9 cellular contexts compared by ENCODE assay signal in genomic region chr9:37026085-37026935, GRCh38. TPM values are rescaled to one million over a fixed set of nuclear protein-coding genes. Genes with fewer than 3 reads are reported as not detected.
DNase-seq lines count a peak whose midpoint lies in the region; ATAC-seq and TF ChIP-seq lines count a peak whose summit lies in the region.
"Had no signal": no experiment of that assay in that cellular context is flagged by ENCODE, and none has a peak within 500 bp of the region (broad histone marks: within the 10 kb centered on the region; RNA-seq: fewer than 3 reads in every experiment).

No MANE protein-coding gene starts in this region.

- peak overlapping the region; percentile 99 for H3K9ac ChIP-seq in OCI-LY3 (ENCODE audit: low read length)

- TF ChIP-seq CTCF in OCI-LY3 (IDR thresholded peaks at IDR 0.05; ENCODE audit: low read depth, low read length), result no peak
- TF ChIP-seq CTCF in glutamatergic neuron (IDR thresholded peaks at IDR 0.05; ENCODE audit: partially characterized antibody, unreplicated experiment), result no peak
- no peak for TF ChIP-seq CTCF in thoracic aorta (IDR thresholded peaks at IDR 0.05)

- no peaks in the 10 kb centered on the region for H3K36me3 Mint-ChIP-seq in activated naive CD4-positive, alpha-beta T cell treated with anti-CD3 and anti-CD28 coated beads, Interleukin-2, amount 10 ng/mL, durations not matched to agents 7 days and 5 days
- H3K36me3 Mint-ChIP-seq in glutamatergic neuron (ENCODE audit: unreplicated experiment), result no peaks in the 10 kb centered on the region

- H2AFZ ChIP-seq in OCI-LY3 (ENCODE audit: low read depth, low read length), result no peak overlapping the region

- peak overlapping the region; percentile 82 for H3K4me3 ChIP-seq in OCI-LY3 (ENCODE audit: low read length)
- peak overlapping the region; percentile 69 for H3K4me3 ChIP-seq in thoracic aorta

- H3K27me3 Mint-ChIP-seq in activated naive CD4-positive, alpha-beta T cell treated with anti-CD3 and anti-CD28 coated beads, Interleukin-2, amount 10 ng/mL, durations not matched to agents 7 days and 5 days, result peaks cover 97% of the 10 kb centered on the region
- peaks cover 7% of the 10 kb centered on the region for H3K27me3 Mint-ChIP-seq in glutamatergic neuron (ENCODE audit: unreplicated experiment)

- CTCF ChIA-PET in activated naive CD4-positive, alpha-beta T cell treated with anti-CD3 and anti-CD28 coated beads, Interleukin-2, amount 10 ng/mL, durations not matched to agents 7 days and 5 days (lab: Charles Lee), result interaction anchor here (1.1 kb wide), 1 partner anchor 153 kb away, joined by 3 read pairs; no protein-coding TSS in a partner anchor

- H3K9me3 Mint-ChIP-seq in activated naive CD4-positive, alpha-beta T cell treated with anti-CD3 and anti-CD28 coated beads, Interleukin-2, amount 10 ng/mL, durations not matched to agents 7 days and 5 days, result no peaks in the 10 kb centered on the region
- H3K9me3 Mint-ChIP-seq in glutamatergic neuron (ENCODE audit: unreplicated experiment), result peaks cover 4% of the 10 kb centered on the region

- no peak for DNase-seq in activated naive CD4-positive, alpha-beta T cell treated with anti-CD3 and anti-CD28 coated beads, Interleukin-2, amount 10 ng/mL, durations not matched to agents 7 days and 5 days
- DNase-seq in activated naive CD4-positive, alpha-beta T cell (lab: John Stamatoyannopoulos, UW), result no peak
- DNase-seq in glutamatergic neuron (peak; percentile 62), thoracic aorta (ENCODE audit: low spot score) (no peak), amniotic stem cell (lab: John Stamatoyannopoulos, UW) (no peak), kidney tubule cell (ENCODE audit: low spot score) (no peak)

- H4K20me1 ChIP-seq in OCI-LY3 (ENCODE audit: insufficient read depth, low read length), result peaks cover 33% of the 10 kb centered on the region

- H3K9me3 ChIP-seq in OCI-LY3 (ENCODE audit: insufficient read depth, low read length) (no peaks in the 10 kb centered on the region), thoracic aorta (no peaks in the 10 kb centered on the region)

- H3K27me3 ChIP-seq in OCI-LY3 (ENCODE audit: low read depth, low read length) (no peaks in the 10 kb centered on the region), thoracic aorta (replicated peaks; ENCODE audit: insufficient read depth) (peaks cover 20% of the 10 kb centered on the region)

- H3K79me2 ChIP-seq in OCI-LY3 (ENCODE audit: low read length), result peaks cover 99% of the 10 kb centered on the region

- H3K4me1 ChIP-seq in OCI-LY3 (ENCODE audit: low read length) (peaks cover 61% of the 10 kb centered on the region), thoracic aorta (ENCODE audit: control insufficient read depth in 1 of 2, low read depth in 2 of 2) (peaks cover 28 to 33% of the 10 kb centered on the region in 2 donors)

- peaks cover 41% of the 10 kb centered on the region for H3K4me1 Mint-ChIP-seq in activated naive CD4-positive, alpha-beta T cell treated with anti-CD3 and anti-CD28 coated beads, Interleukin-2, amount 10 ng/mL, durations not matched to agents 7 days and 5 days
- peaks cover 11% of the 10 kb centered on the region for H3K4me1 Mint-ChIP-seq in glutamatergic neuron (ENCODE audit: low read depth, unreplicated experiment)

- no peak for ATAC-seq in thoracic aorta (ENCODE audit: insufficient number of reproducible peaks, low FRiP score, low read depth)
- ATAC-seq in HG02798 (IDR thresholded peaks at IDR 0.05; ENCODE audit: poor library complexity, unreplicated experiment), result no peak

- H3K27ac ChIP-seq in OCI-LY3 (ENCODE audit: low read length), result peak overlapping the region; percentile 77
- H3K27ac ChIP-seq in thoracic aorta, result no peak overlapping the region

- H3K36me3 ChIP-seq in OCI-LY3 (replicated peaks; ENCODE audit: low read depth, low read length), result peaks cover 56% of the 10 kb centered on the region
- no peaks in the 10 kb centered on the region for H3K36me3 ChIP-seq in thoracic aorta

- no peak overlapping the region for H3K27ac Mint-ChIP-seq in activated naive CD4-positive, alpha-beta T cell treated with anti-CD3 and anti-CD28 coated beads, Interleukin-2, amount 10 ng/mL, durations not matched to agents 7 days and 5 days
- H3K27ac Mint-ChIP-seq in glutamatergic neuron (ENCODE audit: unreplicated experiment), result no peak overlapping the region

- H3K4me2 ChIP-seq in OCI-LY3 (ENCODE audit: low read length), result peak overlapping the region; percentile 99

- H3K4me3 Mint-ChIP-seq in activated naive CD4-positive, alpha-beta T cell treated with anti-CD3 and anti-CD28 coated beads, Interleukin-2, amount 10 ng/mL, durations not matched to agents 7 days and 5 days, result peak overlapping the region; percentile 59
- peak overlapping the region; percentile 99 for H3K4me3 Mint-ChIP-seq in glutamatergic neuron (ENCODE audit: unreplicated experiment)

RNA-seq across cellular contexts. Expression of gene PAX5, which starts 7.8 kb away (rescaled TPM):
- total RNA-seq in glutamatergic neuron (ENCODE audit: unreplicated experiment), result 24.3 TPM
- under 1 TPM in 1 of 2 donors, not detected in 1; 0.21 TPM for total RNA-seq in thoracic aorta
- total RNA-seq: skeletal muscle tissue had no signal

Comparison
In these comparisons a context has a peak if more than half of its experiments do, and no peak if none do; other contexts are left out.
1. RNA of gene PAX5, which starts 7.8 kb away (total RNA-seq): 24.3 TPM in glutamatergic neuron (single experiment); 0.21 TPM in thoracic aorta; every median in the first group is over 10 times any median in the second.